ENCODE assay signal across 6 cellular contexts in genomic region chr7:75235079-75235478, GRCh38.
A peak's percentile ranks its signal among the peaks of the same experiment; 100 is the strongest.
DNase-seq lines count a peak whose midpoint lies in the region; ATAC-seq, FAIRE-seq and TF ChIP-seq lines count a peak whose summit lies in the region.
"Not testable (repeated sequence)": the region's sequence is repeated elsewhere in the genome, so short reads cannot be mapped to it uniquely, and the experiment has no call there.

No MANE protein-coding gene starts in this region.

- ATAC-seq in HCT116 (peak; percentile 45), GM12878 (peak; percentile 5; the same call in 1 of the 3 replicates), left colon (peak; percentile 32), right lobe of liver (peak; percentile 12 to 85 (median 40)), psoas muscle (peak; percentile 31 to 62 (median 43)), aorta (ENCODE audit: low FRiP score) (peak; percentile 37)

- not testable (repeated sequence) for DNase-seq in HCT116 (ENCODE audit: low read depth, low spot score); GM12878 (ENCODE audit: low read depth, low spot score); left colon; right lobe of liver; psoas muscle; aorta

- not testable (repeated sequence) for H3K4me3 ChIP-seq in HCT116 (replicated peaks in 1 of 2; ENCODE audit: low read depth in 1 of 2, low read length in 2 of 2); GM12878; right lobe of liver; psoas muscle; aorta (ENCODE audit: low read length in 2 of 2)

- not testable (repeated sequence) for H3K4me2 ChIP-seq in HCT116 (ENCODE audit: low read length); GM12878 (ENCODE audit: control insufficient read depth, insufficient read depth)

- H2AFZ ChIP-seq in HCT116 (ENCODE audit: low read depth, low read length, poor library complexity, severe bottlenecking); GM12878 (ENCODE audit: control insufficient read depth, low read depth, low read length): not testable (repeated sequence)

- TF ChIP-seq EP300 in GM12878 (IDR thresholded peaks at IDR 0.05; ENCODE audit: borderline replicate concordance in 1 of 2, control insufficient read depth in 1 of 2, low read depth in 2 of 2, low read length in 2 of 2), result not testable (repeated sequence)

- TF ChIP-seq CTCF in HCT116 (IDR thresholded peaks at IDR 0.05 in 2 of 3, conservative IDR thresholded peaks at IDR 0.05 in 1 of 3; ENCODE audit: borderline replicate concordance in 1 of 3, insufficient read depth in 1 of 3, low read depth in 2 of 3, low read length in 2 of 3); GM12878 (IDR thresholded peaks at IDR 0.05 in 2 of 3, conservative IDR thresholded peaks at IDR 0.05 in 1 of 3; ENCODE audit: control insufficient read depth in 2 of 3, extremely low read depth in 1 of 3, insufficient read depth in 1 of 3, low read depth in 3 of 3, low read length in 3 of 3); right lobe of liver (IDR thresholded peaks at IDR 0.05); psoas muscle (IDR thresholded peaks at IDR 0.05): not testable (repeated sequence)

- H3K27ac ChIP-seq in HCT116 (ENCODE audit: low read depth, low read length); GM12878 (ENCODE audit: control insufficient read depth, insufficient read depth); right lobe of liver; psoas muscle; aorta (ENCODE audit: low read depth in 1 of 2, low read length in 2 of 2): not testable (repeated sequence)

- in situ Hi-C loops in GM12878 (cut with MboI), result not testable (repeated sequence)

- H4K20me1 ChIP-seq in HCT116 (ENCODE audit: insufficient read depth); GM12878 (ENCODE audit: control insufficient read depth, insufficient read depth): not testable (repeated sequence)

- POLR2A ChIA-PET in HCT116 (lab: Charles Lee); GM12878 (lab: Charles Lee): not testable (repeated sequence)

- no CpG with 5 or more reads among the region's 8 CpGs for WGBS in GM12878 (ENCODE audit: insufficient coverage, insufficient replicate concordance, low lambda C conversion rate, missing lambda C conversion rate)
- WGBS in right lobe of liver (ENCODE audit: insufficient coverage, low coverage, low lambda C conversion rate, missing lambda C conversion rate), result no CpG with 5 or more reads among the region's 8 CpGs
- WGBS in psoas muscle, 3 donors, result no CpG with 5 or more reads among the region's 8 CpGs
- no CpG with 5 or more reads among the region's 8 CpGs for WGBS in aorta, 2 donors

- H3K36me3 ChIP-seq in HCT116 (ENCODE audit: control insufficient read depth in 1 of 2, insufficient read depth in 2 of 2, low read length in 2 of 2); GM12878 (ENCODE audit: control insufficient read depth in 2 of 2, insufficient read depth in 2 of 2, low read length in 1 of 2); right lobe of liver; psoas muscle (ENCODE audit: insufficient read depth in 1 of 2, low read depth in 1 of 2); aorta (ENCODE audit: control insufficient read depth in 1 of 2, insufficient read depth in 2 of 2, low read length in 1 of 2): not testable (repeated sequence)

- CTCF ChIA-PET in HCT116 (lab: Charles Lee); GM12878 (lab: Yijun Ruan, JAX): not testable (repeated sequence)

- H3K9me2 ChIP-seq in HCT116 (ENCODE audit: insufficient read depth), result not testable (repeated sequence)

- RAD21 ChIA-PET in HCT116 (lab: Charles Lee; ENCODE audit: low non-redundant PET in 1 of 2, low total read pairs in 2 of 2, uncharacterized antibody in 2 of 2, unreplicated experiment in 2 of 2); GM12878 (lab: Charles Lee; ENCODE audit: unreplicated experiment): not testable (repeated sequence)

- not testable (repeated sequence) for H3K9me3 ChIP-seq in HCT116 (ENCODE audit: control insufficient read depth in 1 of 2, insufficient read depth in 1 of 2, low read depth in 1 of 2, low read length in 2 of 2); GM12878 (replicated peaks; ENCODE audit: control insufficient read depth, insufficient read depth, low read length); right lobe of liver; psoas muscle; aorta (ENCODE audit: control insufficient read depth, low read length)

- not testable (repeated sequence) for H3K4me1 ChIP-seq in HCT116 (ENCODE audit: control insufficient read depth in 1 of 2, insufficient read depth in 2 of 2, low read length in 2 of 2); GM12878 (ENCODE audit: control insufficient read depth, insufficient read depth, low read length); right lobe of liver; psoas muscle; aorta (ENCODE audit: control insufficient read depth in 1 of 2, insufficient read depth in 2 of 2, low read length in 2 of 2)

- not testable (repeated sequence) for BruUV-seq in HCT116 (replicated peaks; lab: Mats Ljungman, UMichigan); GM12878 (replicated peaks; lab: Mats Ljungman, UMichigan)

- H3K79me2 ChIP-seq in HCT116 (ENCODE audit: insufficient read depth, low read length); GM12878 (ENCODE audit: control insufficient read depth, insufficient read depth, low read length): not testable (repeated sequence)

- not testable (repeated sequence) for TF ChIP-seq RAD21 in HCT116 (IDR thresholded peaks at IDR 0.05; ENCODE audit: low read depth); GM12878 (IDR thresholded peaks at IDR 0.05; ENCODE audit: insufficient read depth, low read depth, low read length)

- FAIRE-seq in GM12878 (lab: Jason Lieb, UNC), result not testable (repeated sequence)

- TF ChIP-seq POLR2A in HCT116 (IDR thresholded peaks at IDR 0.05; ENCODE audit: borderline replicate concordance, extremely low read depth, insufficient read depth, insufficient read length); GM12878 (IDR thresholded peaks at IDR 0.05; ENCODE audit: low read depth, low read length); right lobe of liver (IDR thresholded peaks at IDR 0.05): not testable (repeated sequence)

- H3K27me3 ChIP-seq in HCT116 (ENCODE audit: insufficient read depth, low read length); GM12878 (replicated peaks in 1 of 2; ENCODE audit: control insufficient read depth in 2 of 2, insufficient read depth in 2 of 2, low read length in 1 of 2); right lobe of liver; psoas muscle (ENCODE audit: insufficient read depth in 3 of 3, low read length in 2 of 3); aorta (ENCODE audit: control insufficient read depth in 1 of 2, insufficient read depth in 2 of 2, low read length in 1 of 2): not testable (repeated sequence)

- intact Hi-C loops in HCT116 (cut with micrococcal nuclease); GM12878 (cut with micrococcal nuclease; ENCODE audit: unreplicated experiment); left colon (cut with DNase I, micrococcal nuclease); right lobe of liver (cut with DNase I); psoas muscle (cut with DNase I); aorta (cut with DNase I): not testable (repeated sequence)

- not testable (repeated sequence) for H3K9ac ChIP-seq in HCT116 (ENCODE audit: low read length); GM12878 (ENCODE audit: control insufficient read depth, insufficient read depth, low read length)

- SMC1A ChIA-PET in GM12878 (lab: Charles Lee; ENCODE audit: uncharacterized antibody, unreplicated experiment), result not testable (repeated sequence)
